17 cellular contexts compared by ENCODE assay signal in the genomic region with DNA sequence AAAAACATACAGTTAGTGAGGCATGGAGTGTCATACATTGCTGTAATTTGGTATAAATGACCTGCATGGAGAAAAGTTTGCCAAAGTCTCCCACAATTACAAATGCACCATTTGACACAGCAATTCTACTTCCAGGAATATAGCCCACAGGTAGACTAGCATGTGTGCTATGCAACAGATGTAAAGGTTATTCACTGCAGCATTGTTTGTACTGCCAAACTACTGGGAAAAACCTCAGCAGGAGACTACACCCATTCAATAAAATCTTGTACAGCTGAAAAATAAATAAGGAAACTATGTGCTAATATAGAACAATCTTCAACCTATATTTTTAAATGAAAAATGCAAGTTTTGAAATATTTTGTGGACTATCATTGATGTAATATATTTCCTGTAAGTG. TPM values are rescaled to one million over a fixed set of nuclear protein-coding genes. Genes with fewer than 3 reads are reported as not detected.
"Had no signal": no experiment of that assay in that cellular context is flagged by ENCODE, and none has a peak within 500 bp of the region (broad histone marks: within the 10 kb centered on the region; RNA-seq: fewer than 3 reads in every experiment).

No MANE protein-coding gene starts in this region.

RNA-seq across cellular contexts. Expression of a gene that starts 17.8 kb away (rescaled TPM):
- total RNA-seq: hepatocyte; kidney; kidney epithelial cell; left cardiac atrium; left lobe of liver; left lung; left ventricle myocardium inferior; left ventricle myocardium superior; lung; lung microvascular endothelial cell; mononuclear cell; mucosa of gallbladder; myocyte; naive thymus-derived CD8-positive, alpha-beta T cell had no signal
- polyA plus RNA-seq: immature natural killer cell, keratinocyte, mammary epithelial cell had no signal
